In the genomic region with DNA sequence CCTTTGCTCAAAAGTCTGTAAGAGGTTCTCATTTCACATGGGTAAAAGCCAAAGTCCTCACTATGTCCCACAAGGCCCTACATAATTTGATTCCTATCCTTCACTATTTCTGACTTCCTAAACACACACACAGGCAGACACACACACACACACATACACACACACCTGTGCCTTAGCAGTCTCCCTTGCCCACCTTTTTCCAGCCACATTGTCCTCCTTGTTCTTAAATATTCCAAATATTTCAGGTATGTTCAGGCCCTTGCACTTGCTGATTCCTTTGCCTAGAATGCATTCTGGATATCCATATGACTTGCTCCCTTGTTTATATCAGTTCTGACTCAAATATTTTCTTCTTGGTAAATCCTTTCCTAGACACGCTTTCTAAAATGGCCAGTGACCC, we compare ENCODE assay signal across 18 cellular contexts. TPM values are rescaled to one million over a fixed set of nuclear protein-coding genes. Genes with fewer than 3 reads are reported as not detected.
"Had no signal": no experiment of that assay in that cellular context is flagged by ENCODE, and none has a peak within 500 bp of the region (broad histone marks: within the 10 kb centered on the region; RNA-seq: fewer than 3 reads in every experiment).

No MANE protein-coding gene starts in this region.

- H3K27me3 Mint-ChIP-seq: activated naive CD8-positive, alpha-beta T cell treated with anti-CD3 and anti-CD28 coated beads for 36 hours; stimulated activated memory B cell treated with anti-CD40 and anti-IgM and Interleukin-4, amounts not matched to agents 10 μg/mL and 1 μg/mL and 100 μg/mL, for 72 hours; T-cell; type B pancreatic cell had no signal

- H3K27ac Mint-ChIP-seq: activated CD4-positive, alpha-beta memory T cell treated with anti-CD3 and anti-CD28 coated beads for 36 hours; activated naive CD8-positive, alpha-beta T cell treated with anti-CD3 and anti-CD28 coated beads for 36 hours; nephron; stimulated activated memory B cell treated with anti-CD40 and anti-IgM and Interleukin-4, amounts not matched to agents 10 μg/mL and 1 μg/mL and 100 μg/mL, for 72 hours; T-cell; type B pancreatic cell had no signal

- H3K27me3 ChIP-seq: esophagus muscularis mucosa, gastrocnemius medialis, spleen had no signal

- H3K4me1 Mint-ChIP-seq: activated naive CD8-positive, alpha-beta T cell treated with anti-CD3 and anti-CD28 coated beads for 36 hours; stimulated activated memory B cell treated with anti-CD40 and anti-IgM and Interleukin-4, amounts not matched to agents 10 μg/mL and 1 μg/mL and 100 μg/mL, for 72 hours; T-cell had no signal

- H3K9me3 Mint-ChIP-seq: activated CD4-positive, alpha-beta memory T cell treated with anti-CD3 and anti-CD28 coated beads for 36 hours; activated naive CD8-positive, alpha-beta T cell treated with anti-CD3 and anti-CD28 coated beads for 36 hours; stimulated activated memory B cell treated with anti-CD40 and anti-IgM and Interleukin-4, amounts not matched to agents 10 μg/mL and 1 μg/mL and 100 μg/mL, for 72 hours; T-cell had no signal

- H3K4me3 ChIP-seq: esophagus muscularis mucosa, gastrocnemius medialis, prostate gland, spleen had no signal

- ATAC-seq: activated T-cell treated with anti-CD3 and anti-CD28 coated beads, Interleukin-2, amount 50 U/mL, for 4 hours; gastrocnemius medialis; left colon; sciatic nerve; stimulated activated memory B cell treated with anti-CD40 and anti-IgM and Interleukin-4, amounts not matched to agents 10 μg/mL and 1 μg/mL and 100 μg/mL, for 72 hours; T-cell had no signal

- H3K27ac ChIP-seq: esophagus muscularis mucosa, gastrocnemius medialis, prostate gland, spleen had no signal

- H3K36me3 ChIP-seq: esophagus muscularis mucosa, gastrocnemius medialis, prostate gland, spleen had no signal

- H3K4me3 Mint-ChIP-seq: activated CD4-positive, alpha-beta memory T cell treated with anti-CD3 and anti-CD28 coated beads for 36 hours; activated naive CD8-positive, alpha-beta T cell treated with anti-CD3 and anti-CD28 coated beads for 36 hours; activated T-cell treated with anti-CD3 and anti-CD28 coated beads, Interleukin-2, amount 50 U/mL, for 4 hours; nephron; stimulated activated memory B cell treated with anti-CD40 and anti-IgM and Interleukin-4, amounts not matched to agents 10 μg/mL and 1 μg/mL and 100 μg/mL, for 72 hours; T-cell; type B pancreatic cell had no signal

- H3K9me3 ChIP-seq: esophagus muscularis mucosa, gastrocnemius medialis, prostate gland had no signal

- H3K4me1 ChIP-seq: gastrocnemius medialis, prostate gland had no signal

- DNase-seq: activated CD4-positive, alpha-beta memory T cell treated with anti-CD3 and anti-CD28 coated beads for 36 hours; activated gamma-delta T cell; activated naive CD8-positive, alpha-beta T cell treated with anti-CD3 and anti-CD28 coated beads for 36 hours; activated T-cell treated with anti-CD3 and anti-CD28 coated beads, Interleukin-2, amount 50 U/mL, for 4 hours; gastrocnemius medialis; left colon; occipital lobe; spleen; stimulated activated CD4-positive, alpha-beta T cell treated with anti-CD3 and anti-CD28 coated beads, Interleukin-1b, Interleukin-23, amount 100 ng/mL, for 48 hours; T-cell; T1000 had no signal

- H3K36me3 Mint-ChIP-seq: activated CD4-positive, alpha-beta memory T cell treated with anti-CD3 and anti-CD28 coated beads for 36 hours; activated naive CD8-positive, alpha-beta T cell treated with anti-CD3 and anti-CD28 coated beads for 36 hours; stimulated activated memory B cell treated with anti-CD40 and anti-IgM and Interleukin-4, amounts not matched to agents 10 μg/mL and 1 μg/mL and 100 μg/mL, for 72 hours; T-cell had no signal

RNA-seq across cellular contexts. Expression of a gene that starts 54.6 kb away (rescaled TPM):
- total RNA-seq: activated CD4-positive, alpha-beta memory T cell treated with anti-CD3 and anti-CD28 coated beads for 36 hours; activated T-cell treated with anti-CD3 and anti-CD28 coated beads, Interleukin-2, amount 50 U/mL, for 4 hours; chondrocyte; gastrocnemius medialis had no signal
